Comparison of ENCODE assay signal across 2 cellular contexts in the genomic region with DNA sequence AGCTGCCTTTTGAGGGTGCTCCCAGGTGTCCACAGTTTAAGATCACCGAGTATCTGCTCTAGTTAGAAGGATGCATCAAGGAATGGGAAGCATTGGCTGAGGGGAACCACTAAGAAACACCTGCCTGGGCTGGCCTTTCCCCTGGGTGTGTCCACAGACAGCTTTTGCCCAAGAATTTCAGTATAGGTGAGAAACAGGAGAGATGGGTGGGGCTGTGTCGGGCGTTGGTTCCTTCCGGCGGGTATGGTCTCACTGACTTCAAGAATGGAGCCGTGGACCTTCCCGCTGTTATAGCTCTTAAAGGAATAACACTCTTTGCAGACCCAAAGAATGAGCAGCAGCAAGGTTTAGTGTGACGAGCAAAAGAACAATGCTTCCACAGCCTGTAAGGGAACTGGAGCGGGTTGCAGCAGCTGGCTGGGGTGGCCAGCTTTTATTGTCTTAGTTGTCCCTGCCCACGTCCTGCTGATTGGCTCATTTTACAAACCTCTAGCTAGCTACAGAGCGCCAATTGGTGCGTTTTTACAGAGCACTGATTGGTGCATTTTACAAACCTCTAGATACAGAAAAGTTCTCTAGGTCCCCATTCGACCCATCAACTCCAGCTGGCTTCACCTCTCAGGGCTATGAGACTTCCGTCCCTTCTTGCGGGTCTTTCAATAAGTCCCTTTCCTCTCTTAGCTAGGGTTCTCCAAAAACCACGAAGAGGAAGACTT.
TF ChIP-seq lines count a peak whose summit lies in the region.

No MANE protein-coding gene starts in this region.

TF ChIP-seq in A549, 52 proteins besides CTCF, POLR2A, EP300 and RAD21:
- TF ChIP-seq, protein P1, sequence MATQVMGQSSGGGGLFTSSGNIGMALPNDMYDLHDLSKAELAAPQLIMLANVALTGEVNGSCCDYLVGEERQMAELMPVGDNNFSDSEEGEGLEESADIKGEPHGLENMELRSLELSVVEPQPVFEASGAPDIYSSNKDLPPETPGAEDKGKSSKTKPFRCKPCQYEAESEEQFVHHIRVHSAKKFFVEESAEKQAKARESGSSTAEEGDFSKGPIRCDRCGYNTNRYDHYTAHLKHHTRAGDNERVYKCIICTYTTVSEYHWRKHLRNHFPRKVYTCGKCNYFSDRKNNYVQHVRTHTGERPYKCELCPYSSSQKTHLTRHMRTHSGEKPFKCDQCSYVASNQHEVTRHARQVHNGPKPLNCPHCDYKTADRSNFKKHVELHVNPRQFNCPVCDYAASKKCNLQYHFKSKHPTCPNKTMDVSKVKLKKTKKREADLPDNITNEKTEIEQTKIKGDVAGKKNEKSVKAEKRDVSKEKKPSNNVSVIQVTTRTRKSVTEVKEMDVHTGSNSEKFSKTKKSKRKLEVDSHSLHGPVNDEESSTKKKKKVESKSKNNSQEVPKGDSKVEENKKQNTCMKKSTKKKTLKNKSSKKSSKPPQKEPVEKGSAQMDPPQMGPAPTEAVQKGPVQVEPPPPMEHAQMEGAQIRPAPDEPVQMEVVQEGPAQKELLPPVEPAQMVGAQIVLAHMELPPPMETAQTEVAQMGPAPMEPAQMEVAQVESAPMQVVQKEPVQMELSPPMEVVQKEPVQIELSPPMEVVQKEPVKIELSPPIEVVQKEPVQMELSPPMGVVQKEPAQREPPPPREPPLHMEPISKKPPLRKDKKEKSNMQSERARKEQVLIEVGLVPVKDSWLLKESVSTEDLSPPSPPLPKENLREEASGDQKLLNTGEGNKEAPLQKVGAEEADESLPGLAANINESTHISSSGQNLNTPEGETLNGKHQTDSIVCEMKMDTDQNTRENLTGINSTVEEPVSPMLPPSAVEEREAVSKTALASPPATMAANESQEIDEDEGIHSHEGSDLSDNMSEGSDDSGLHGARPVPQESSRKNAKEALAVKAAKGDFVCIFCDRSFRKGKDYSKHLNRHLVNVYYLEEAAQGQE (IDR thresholded peaks at IDR 0.05): no peak
- TF ChIP-seq CHD2 (IDR thresholded peaks at IDR 0.05; ENCODE audit: low read length, partially characterized antibody): no peak
- no peak for TF ChIP-seq TP53 (CRISPR knock-in tag; IDR thresholded peaks at IDR 0.05)
- TF ChIP-seq SREBF2 (IDR thresholded peaks at IDR 0.05): no peak
- no peak for TF ChIP-seq ZFP36 (IDR thresholded peaks at IDR 0.05; ENCODE audit: borderline replicate concordance, partially characterized antibody)
- no peak for TF ChIP-seq CEBPB (IDR thresholded peaks at IDR 0.05)
- no peak for TF ChIP-seq MYC (IDR thresholded peaks at IDR 0.05; ENCODE audit: borderline replicate concordance, low read length)
- TF ChIP-seq MAFK (IDR thresholded peaks at IDR 0.05; ENCODE audit: partially characterized antibody): no peak
- TF ChIP-seq, protein P2, sequence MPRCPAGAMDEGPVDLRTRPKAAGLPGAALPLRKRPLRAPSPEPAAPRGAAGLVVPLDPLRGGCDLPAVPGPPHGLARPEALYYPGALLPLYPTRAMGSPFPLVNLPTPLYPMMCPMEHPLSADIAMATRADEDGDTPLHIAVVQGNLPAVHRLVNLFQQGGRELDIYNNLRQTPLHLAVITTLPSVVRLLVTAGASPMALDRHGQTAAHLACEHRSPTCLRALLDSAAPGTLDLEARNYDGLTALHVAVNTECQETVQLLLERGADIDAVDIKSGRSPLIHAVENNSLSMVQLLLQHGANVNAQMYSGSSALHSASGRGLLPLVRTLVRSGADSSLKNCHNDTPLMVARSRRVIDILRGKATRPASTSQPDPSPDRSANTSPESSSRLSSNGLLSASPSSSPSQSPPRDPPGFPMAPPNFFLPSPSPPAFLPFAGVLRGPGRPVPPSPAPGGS (IDR thresholded peaks at IDR 0.05): no peak
- TF ChIP-seq EHF (CRISPR knock-in tag; IDR thresholded peaks at IDR 0.05): no peak
- no peak for TF ChIP-seq HOXB5 (CRISPR knock-in tag; IDR thresholded peaks at IDR 0.05)
- TF ChIP-seq FOXS1 (CRISPR knock-in tag; IDR thresholded peaks at IDR 0.05): no peak
- TF ChIP-seq PHF8 (IDR thresholded peaks at IDR 0.05; ENCODE audit: borderline replicate concordance, low read depth): no peak
- TF ChIP-seq RFX5 (IDR thresholded peaks at IDR 0.05): no peak
- TF ChIP-seq ESRRA (IDR thresholded peaks at IDR 0.05; ENCODE audit: borderline replicate concordance, low read length): no peak
- no peak for TF ChIP-seq HEYL (CRISPR knock-in tag; IDR thresholded peaks at IDR 0.05)

TF ChIP-seq in SK-N-SH, 30 proteins besides CTCF, POLR2A, EP300 and RAD21:
- no peak for TF ChIP-seq EZH2phosphoT487 (IDR thresholded peaks at IDR 0.05; ENCODE audit: borderline replicate concordance, low read depth)
- no peak for TF ChIP-seq GABPA (IDR thresholded peaks at IDR 0.05; ENCODE audit: low read depth)
- TF ChIP-seq, protein P3, sequence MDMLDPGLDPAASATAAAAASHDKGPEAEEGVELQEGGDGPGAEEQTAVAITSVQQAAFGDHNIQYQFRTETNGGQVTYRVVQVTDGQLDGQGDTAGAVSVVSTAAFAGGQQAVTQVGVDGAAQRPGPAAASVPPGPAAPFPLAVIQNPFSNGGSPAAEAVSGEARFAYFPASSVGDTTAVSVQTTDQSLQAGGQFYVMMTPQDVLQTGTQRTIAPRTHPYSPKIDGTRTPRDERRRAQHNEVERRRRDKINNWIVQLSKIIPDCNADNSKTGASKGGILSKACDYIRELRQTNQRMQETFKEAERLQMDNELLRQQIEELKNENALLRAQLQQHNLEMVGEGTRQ (IDR thresholded peaks at IDR 0.05; ENCODE audit: borderline replicate concordance, low read depth, low read length): no peak
- no peak for TF ChIP-seq FOXJ3 (CRISPR knock-in tag; IDR thresholded peaks at IDR 0.05)
- TF ChIP-seq RFX5 (IDR thresholded peaks at IDR 0.05; ENCODE audit: low read length): peak; percentile 89
TF ChIP-seq in SK-N-SH: peak in this region for 1.
